Comparison of ENCODE assay signal across 17 cellular contexts in the genomic region with DNA sequence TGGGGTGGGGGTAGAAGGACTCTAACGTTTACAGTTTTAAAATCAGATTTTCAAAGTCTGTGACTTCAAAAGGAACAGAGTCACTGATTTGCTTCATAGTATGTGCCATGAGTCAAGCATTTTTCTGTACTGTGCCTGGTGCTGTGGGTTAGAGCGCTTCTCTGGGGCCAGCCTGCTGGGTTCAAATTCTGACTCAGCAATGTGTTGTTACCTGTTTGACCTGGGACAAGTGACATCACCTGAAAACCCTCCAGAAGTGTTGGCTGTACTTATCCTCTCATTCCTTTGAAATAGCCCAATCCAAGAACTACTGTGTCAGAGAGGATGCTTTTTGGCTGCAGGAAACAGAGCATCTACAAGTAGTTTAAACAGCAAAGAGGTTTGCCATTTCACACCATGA.
A peak's percentile ranks its signal among the peaks of the same experiment; 100 is the strongest.
DNase-seq lines count a peak whose midpoint lies in the region; ATAC-seq and TF ChIP-seq lines count a peak whose summit lies in the region.
"Had no signal": no experiment of that assay in that cellular context is flagged by ENCODE, and none has a peak within 500 bp of the region (broad histone marks: within the 10 kb centered on the region; RNA-seq: fewer than 3 reads in every experiment).

No MANE protein-coding gene starts in this region.

- H4K20me1 ChIP-seq in GM23338 (replicated peaks; ENCODE audit: insufficient read depth) = no peaks in the 10 kb centered on the region
- no peaks in the 10 kb centered on the region for H4K20me1 ChIP-seq in neural progenitor cell (ENCODE audit: low read depth)

- H3F3A ChIP-seq in GM23338 (replicated peaks; ENCODE audit: low read depth) (no peaks in the 10 kb centered on the region), neural progenitor cell (ENCODE audit: low read depth) (no peaks in the 10 kb centered on the region)

- H3K9me2 ChIP-seq in GM23338 (ENCODE audit: insufficient read depth) = no peaks in the 10 kb centered on the region

- H3K27ac ChIP-seq in GM23338 (ENCODE audit: low read depth) (no peak overlapping the region), neural progenitor cell (no peak overlapping the region)
- H3K27ac ChIP-seq: SJSA1 had no signal

- no peaks in the 10 kb centered on the region for H3K9me3 ChIP-seq in neural progenitor cell (ENCODE audit: low read depth)
- H3K9me3 ChIP-seq: SJSA1 had no signal

- TF ChIP-seq CTCF in GM23338 (conservative IDR thresholded peaks at IDR 0.05; ENCODE audit: low read depth in 2 of 2) (no peak), neural progenitor cell (IDR thresholded peaks at IDR 0.05) (no peak), GM20000 (IDR thresholded peaks at IDR 0.05; ENCODE audit: extremely low read depth, missing control alignments) (no peak)

- no peaks in the 10 kb centered on the region for H3K79me2 ChIP-seq in GM23338 (replicated peaks; ENCODE audit: insufficient read depth)
- no peaks in the 10 kb centered on the region for H3K79me2 ChIP-seq in neural progenitor cell (ENCODE audit: low read depth)

- H3K9me3 Mint-ChIP-seq in GM23338 = no peaks in the 10 kb centered on the region; the same call in 2 of the 3 replicates
- no peaks in the 10 kb centered on the region for H3K9me3 Mint-ChIP-seq in neural progenitor cell
- H3K9me3 Mint-ChIP-seq: H9 had no signal

- no peak overlapping the region for H3K9ac ChIP-seq in neural progenitor cell

- H3K4me1 Mint-ChIP-seq in GM23338 = peaks cover 42% of the 10 kb centered on the region
- H3K4me1 Mint-ChIP-seq in neural progenitor cell = peaks cover 30% of the 10 kb centered on the region

- no peak for DNase-seq in GM23338 (ENCODE audit: low spot score)
- peak; percentile 20 for DNase-seq in RPMI8226
- DNase-seq in neural progenitor cell (ENCODE audit: low spot score) = no peak
- DNase-seq in left cardiac atrium = no peak
- no peak for DNase-seq in GDM1 (lab: John Stamatoyannopoulos, UW)
- no peak for DNase-seq in posterior vena cava (ENCODE audit: low spot score)
- DNase-seq in GM20000 (ENCODE audit: low spot score) = no peak
- DNase-seq: H9, NCI-H1048, NCI-H1436 treated with DMSO at 0.1 percent for 48 hours, NCI-H2029 treated with DMSO at 0.1 percent for 48 hours, NCI-H2171 treated with DMSO at 0.1 percent for 48 hours, NCI-H510A, NCI-H774 had no signal

- no peak overlapping the region for H3K4me2 ChIP-seq in GM23338
- no peak overlapping the region for H3K4me2 ChIP-seq in neural progenitor cell

- intact Hi-C loops in left cardiac atrium (cut with DNase I) = no loop called here
- intact Hi-C loops in posterior vena cava (cut with DNase I) = no loop called here

- no peak for ATAC-seq in GM23338
- peak; percentile 64 for ATAC-seq in esophagus mucosa
- no peak for ATAC-seq in left cardiac atrium

- H3K4me3 ChIP-seq in GM23338 (no peak overlapping the region), neural progenitor cell (no peak overlapping the region)
- H3K4me3 ChIP-seq: SJSA1 had no signal

- H3K4me3 Mint-ChIP-seq in GM23338 (no peak overlapping the region), neural progenitor cell (no peak overlapping the region)
- H3K4me3 Mint-ChIP-seq: CD14-positive monocyte, H9 had no signal

- H3K27ac Mint-ChIP-seq in GM23338 (peak overlapping the region; percentile 47; the same call in 1 of the 2 replicates), neural progenitor cell (peak overlapping the region; percentile 59)
- H3K27ac Mint-ChIP-seq: H9 had no signal

- H3K36me3 ChIP-seq in GM23338 (ENCODE audit: insufficient read depth) (no peaks in the 10 kb centered on the region), neural progenitor cell (no peaks in the 10 kb centered on the region)
- H3K36me3 ChIP-seq: SJSA1 had no signal

- H3K36me3 Mint-ChIP-seq in GM23338 (ENCODE audit: low read depth) = no peaks in the 10 kb centered on the region; the same call in 2 of the 3 replicates
- no peaks in the 10 kb centered on the region for H3K36me3 Mint-ChIP-seq in neural progenitor cell
- H3K36me3 Mint-ChIP-seq: CD14-positive monocyte had no signal

- H3K27me3 ChIP-seq in GM23338 (ENCODE audit: insufficient read depth) (no peaks in the 10 kb centered on the region), neural progenitor cell (no peaks in the 10 kb centered on the region)
- H3K27me3 ChIP-seq: SJSA1 had no signal

- H2AFZ ChIP-seq in GM23338 (no peak overlapping the region), neural progenitor cell (replicated peaks) (no peak overlapping the region)

- H3K4me1 ChIP-seq in GM23338 (ENCODE audit: insufficient read depth) (peaks cover 20% of the 10 kb centered on the region), neural progenitor cell (peaks cover 22% of the 10 kb centered on the region)
- H3K4me1 ChIP-seq: SJSA1 had no signal

- H3K27me3 Mint-ChIP-seq in GM23338 (ENCODE audit: insufficient read depth, low read depth, poor library complexity) (peaks cover 26% of the 10 kb centered on the region), neural progenitor cell (ENCODE audit: insufficient read depth, low read depth) (peaks cover 14% of the 10 kb centered on the region)

TF ChIP-seq in GM23338, 12 proteins besides CTCF, POLR2A, EP300 and RAD21:
- TF ChIP-seq, protein P1, sequence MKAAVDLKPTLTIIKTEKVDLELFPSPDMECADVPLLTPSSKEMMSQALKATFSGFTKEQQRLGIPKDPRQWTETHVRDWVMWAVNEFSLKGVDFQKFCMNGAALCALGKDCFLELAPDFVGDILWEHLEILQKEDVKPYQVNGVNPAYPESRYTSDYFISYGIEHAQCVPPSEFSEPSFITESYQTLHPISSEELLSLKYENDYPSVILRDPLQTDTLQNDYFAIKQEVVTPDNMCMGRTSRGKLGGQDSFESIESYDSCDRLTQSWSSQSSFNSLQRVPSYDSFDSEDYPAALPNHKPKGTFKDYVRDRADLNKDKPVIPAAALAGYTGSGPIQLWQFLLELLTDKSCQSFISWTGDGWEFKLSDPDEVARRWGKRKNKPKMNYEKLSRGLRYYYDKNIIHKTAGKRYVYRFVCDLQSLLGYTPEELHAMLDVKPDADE (IDR thresholded peaks at IDR 0.05) = no peak
- TF ChIP-seq, protein P2, sequence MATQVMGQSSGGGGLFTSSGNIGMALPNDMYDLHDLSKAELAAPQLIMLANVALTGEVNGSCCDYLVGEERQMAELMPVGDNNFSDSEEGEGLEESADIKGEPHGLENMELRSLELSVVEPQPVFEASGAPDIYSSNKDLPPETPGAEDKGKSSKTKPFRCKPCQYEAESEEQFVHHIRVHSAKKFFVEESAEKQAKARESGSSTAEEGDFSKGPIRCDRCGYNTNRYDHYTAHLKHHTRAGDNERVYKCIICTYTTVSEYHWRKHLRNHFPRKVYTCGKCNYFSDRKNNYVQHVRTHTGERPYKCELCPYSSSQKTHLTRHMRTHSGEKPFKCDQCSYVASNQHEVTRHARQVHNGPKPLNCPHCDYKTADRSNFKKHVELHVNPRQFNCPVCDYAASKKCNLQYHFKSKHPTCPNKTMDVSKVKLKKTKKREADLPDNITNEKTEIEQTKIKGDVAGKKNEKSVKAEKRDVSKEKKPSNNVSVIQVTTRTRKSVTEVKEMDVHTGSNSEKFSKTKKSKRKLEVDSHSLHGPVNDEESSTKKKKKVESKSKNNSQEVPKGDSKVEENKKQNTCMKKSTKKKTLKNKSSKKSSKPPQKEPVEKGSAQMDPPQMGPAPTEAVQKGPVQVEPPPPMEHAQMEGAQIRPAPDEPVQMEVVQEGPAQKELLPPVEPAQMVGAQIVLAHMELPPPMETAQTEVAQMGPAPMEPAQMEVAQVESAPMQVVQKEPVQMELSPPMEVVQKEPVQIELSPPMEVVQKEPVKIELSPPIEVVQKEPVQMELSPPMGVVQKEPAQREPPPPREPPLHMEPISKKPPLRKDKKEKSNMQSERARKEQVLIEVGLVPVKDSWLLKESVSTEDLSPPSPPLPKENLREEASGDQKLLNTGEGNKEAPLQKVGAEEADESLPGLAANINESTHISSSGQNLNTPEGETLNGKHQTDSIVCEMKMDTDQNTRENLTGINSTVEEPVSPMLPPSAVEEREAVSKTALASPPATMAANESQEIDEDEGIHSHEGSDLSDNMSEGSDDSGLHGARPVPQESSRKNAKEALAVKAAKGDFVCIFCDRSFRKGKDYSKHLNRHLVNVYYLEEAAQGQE (IDR thresholded peaks at IDR 0.05; ENCODE audit: unreplicated experiment) = no peak
- TF ChIP-seq POLR2AphosphoS5 (IDR thresholded peaks at IDR 0.05; ENCODE audit: low read depth) (no peak), CREB1 (CRISPR knock-in tag; IDR thresholded peaks at IDR 0.05; ENCODE audit: low read depth) (no peak), JUNB (IDR thresholded peaks at IDR 0.05; ENCODE audit: unreplicated experiment) (no peak), STAT1 (IDR thresholded peaks at IDR 0.05; ENCODE audit: unreplicated experiment) (no peak)
TF ChIP-seq in GM23338: peak in this region for 0.
